ENCODE assay signal across 24 cellular contexts in the genomic region with DNA sequence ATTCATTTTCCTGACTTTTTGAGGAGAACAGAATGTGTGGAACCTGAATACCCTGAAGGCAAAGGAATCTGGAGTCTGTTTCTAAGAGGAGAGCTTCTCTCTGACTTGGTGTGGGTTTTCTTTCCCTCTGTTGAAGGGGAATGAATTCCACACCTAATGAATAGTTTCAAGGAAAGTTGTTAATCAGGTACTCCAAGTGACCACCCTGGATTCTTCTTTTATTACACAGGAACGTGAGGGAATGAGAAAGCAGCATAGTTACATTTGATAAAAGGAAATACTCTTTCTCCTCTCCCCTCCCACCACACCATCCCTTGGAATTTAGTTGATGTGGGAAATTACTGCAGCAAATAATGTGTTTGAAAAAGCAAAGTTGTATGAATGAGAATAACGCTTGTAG. TPM values are rescaled to one million over a fixed set of nuclear protein-coding genes. Genes with fewer than 3 reads are reported as not detected.
"Had no signal": no experiment of that assay in that cellular context is flagged by ENCODE, and none has a peak within 500 bp of the region (broad histone marks: within the 10 kb centered on the region; RNA-seq: fewer than 3 reads in every experiment).

No MANE protein-coding gene starts in this region.

- H3K27me3 ChIP-seq: body of pancreas, hepatocyte had no signal

- H3K4me1 Mint-ChIP-seq: activated naive CD4-positive, alpha-beta T cell treated with anti-CD3 and anti-CD28 coated beads, Interleukin-2, amount 10 ng/mL, durations not matched to agents 7 days and 5 days; naive B cell had no signal

- H3K27ac Mint-ChIP-seq: activated naive CD4-positive, alpha-beta T cell treated with anti-CD3 and anti-CD28 coated beads, Interleukin-2, amount 10 ng/mL, durations not matched to agents 7 days and 5 days; activated T-helper 2 cell treated with anti-CD3 and anti-CD28 coated beads, Interferon-gamma antibody, Interleukin-2, Interleukin-4, amounts not matched to agents 10 μg/mL and 5 μg/mL and 100 μg/mL, durations not matched to agents 14 hours and 24 hours and 36 hours; dendritic cell treated with granulocyte-macrophage colony-stimulating factor and Interleukin-4, amounts not matched to agents 40 ng/mL and 50 ng/mL, for 4 days; naive B cell; T-helper 1 cell treated with Interleukin-12 subunit alpha and Interleukin-12 subunit beta and Interleukin-4 antibody, amounts not matched to agents 30 μg/mL and 1 μg/mL, for 36 hours had no signal

- ATAC-seq: activated T-cell treated with anti-CD3 and anti-CD28 coated beads, Interleukin-2, amount 50 U/mL, for 4 hours; body of pancreas; left cardiac atrium; psoas muscle; right cardiac atrium; stimulated activated naive CD8-positive, alpha-beta T cell treated with anti-CD3 and anti-CD28 coated beads, Interleukin-15, Interleukin-2, amounts not matched to agents 100 U/mL and 50 U/mL, for 24 hours had no signal

- H3K4me3 ChIP-seq: body of pancreas, hepatocyte, psoas muscle had no signal

- H3K4me3 Mint-ChIP-seq: activated naive CD4-positive, alpha-beta T cell treated with anti-CD3 and anti-CD28 coated beads, Interleukin-2, amount 10 ng/mL, durations not matched to agents 7 days and 5 days; activated T-cell treated with anti-CD3 and anti-CD28 coated beads, Interleukin-2, amount 50 U/mL, for 4 hours; dendritic cell treated with granulocyte-macrophage colony-stimulating factor and Interleukin-4, amounts not matched to agents 40 ng/mL and 50 ng/mL, for 4 days; neural crest cell; T-helper 1 cell treated with Interleukin-12 subunit alpha and Interleukin-12 subunit beta and Interleukin-4 antibody, amounts not matched to agents 30 μg/mL and 1 μg/mL, for 36 hours had no signal

- H3K9me3 Mint-ChIP-seq: activated naive CD4-positive, alpha-beta T cell treated with anti-CD3 and anti-CD28 coated beads, Interleukin-2, amount 10 ng/mL, durations not matched to agents 7 days and 5 days; activated T-cell treated with anti-CD3 and anti-CD28 coated beads, Interleukin-2, amount 50 U/mL, for 4 hours; activated T-helper 2 cell treated with anti-CD3 and anti-CD28 coated beads, Interferon-gamma antibody, Interleukin-2, Interleukin-4, amounts not matched to agents 10 μg/mL and 5 μg/mL and 100 μg/mL, durations not matched to agents 14 hours and 24 hours and 36 hours; dendritic cell treated with granulocyte-macrophage colony-stimulating factor and Interleukin-4, amounts not matched to agents 40 ng/mL and 50 ng/mL, for 4 days; neural crest cell; T-helper 1 cell treated with Interleukin-12 subunit alpha and Interleukin-12 subunit beta and Interleukin-4 antibody, amounts not matched to agents 30 μg/mL and 1 μg/mL, for 36 hours had no signal

- H3K27me3 Mint-ChIP-seq: activated naive CD4-positive, alpha-beta T cell treated with anti-CD3 and anti-CD28 coated beads, Interleukin-2, amount 10 ng/mL, durations not matched to agents 7 days and 5 days; dendritic cell treated with granulocyte-macrophage colony-stimulating factor and Interleukin-4, amounts not matched to agents 40 ng/mL and 50 ng/mL, for 4 days; naive B cell had no signal

- H3K9me3 ChIP-seq: body of pancreas, psoas muscle had no signal

- H3K36me3 Mint-ChIP-seq: activated naive CD4-positive, alpha-beta T cell treated with anti-CD3 and anti-CD28 coated beads, Interleukin-2, amount 10 ng/mL, durations not matched to agents 7 days and 5 days; naive B cell had no signal

- H3K4me1 ChIP-seq: body of pancreas, psoas muscle had no signal

- H3K27ac ChIP-seq: body of pancreas, hepatocyte, psoas muscle had no signal

- DNase-seq: activated CD4-positive, alpha-beta T cell treated with anti-CD3 and anti-CD28 coated beads for 4 hours; activated CD4-positive, alpha-beta T cell treated with anti-CD3 and anti-CD28 coated beads, Interleukin-2, amount 50 U/mL, for 48 hours; activated CD4-positive, CD25-positive, alpha-beta regulatory T cell; activated CD8-positive, alpha-beta memory T cell treated with anti-CD3 and anti-CD28 coated beads, Interleukin-2, amount 50 U/mL, for 48 hours; activated naive CD4-positive, alpha-beta T cell treated with anti-CD3 and anti-CD28 coated beads, Interleukin-2, amount 10 ng/mL, durations not matched to agents 7 days and 5 days; activated T-cell treated with anti-CD3 and anti-CD28 coated beads, Interleukin-2, amount 50 U/mL, for 4 hours; amygdala; body of pancreas; caudate nucleus; effector CD4-positive, alpha-beta T cell; foreskin melanocyte; left cardiac atrium; mesenchymal stem cell; naive B cell; psoas muscle; right cardiac atrium; stimulated activated CD4-positive, alpha-beta T cell treated with anti-CD3 and anti-CD28 coated beads, Interleukin-4, amount 100 ng/mL, for 4 hours; stimulated activated naive CD8-positive, alpha-beta T cell treated with anti-CD3 and anti-CD28 coated beads, Interleukin-15, Interleukin-2, amounts not matched to agents 100 U/mL and 50 U/mL, for 24 hours had no signal

RNA-seq across cellular contexts. Expression of gene SLIT2, which starts 29.7 kb away (rescaled TPM):
- total RNA-seq: activated CD8-positive, alpha-beta memory T cell treated with anti-CD3 and anti-CD28 coated beads for 36 hours had no signal
